In genomic region chr20:63706852-63707557, GRCh38 we compare ENCODE assay signal across 1 cellular context.
TF ChIP-seq lines count a peak whose summit lies in the region.

No MANE protein-coding gene starts in this region.

TF ChIP-seq in K562, 482 proteins besides CTCF, POLR2A, EP300 and RAD21 (continued from another document and continues in another):
- TF ChIP-seq THAP7 (CRISPR knock-in tag; IDR thresholded peaks at IDR 0.05) (no peak), GABPA (tag; conservative IDR thresholded peaks at IDR 0.05; ENCODE audit: low read depth) (no peak), RFX5 (IDR thresholded peaks at IDR 0.05; ENCODE audit: low read depth, low read length) (no peak), YY1 (IDR thresholded peaks at IDR 0.05; ENCODE audit: borderline replicate concordance in 1 of 3, control insufficient read depth in 1 of 3, extremely low read depth in 1 of 3, insufficient read depth in 3 of 3, insufficient read length in 1 of 3, insufficient replicate concordance in 2 of 3, low read depth in 1 of 3, low read length in 2 of 3) (no peak), RBM15 (IDR thresholded peaks at IDR 0.05; ENCODE audit: insufficient read depth, low read length) (no peak), ZNF639 (CRISPR knock-in tag; conservative IDR thresholded peaks at IDR 0.05 in 1 of 2, IDR thresholded peaks at IDR 0.05 in 1 of 2) (no peak), CBX8 (IDR thresholded peaks at IDR 0.05; ENCODE audit: borderline replicate concordance, extremely low read depth, low read depth, low read length, poor library complexity, severe bottlenecking) (no peak), JUNB (CRISPR knock-in tag; conservative IDR thresholded peaks at IDR 0.05) (no peak), ZNF75A (CRISPR knock-in tag; IDR thresholded peaks at IDR 0.05) (no peak), KDM4B (IDR thresholded peaks at IDR 0.05; ENCODE audit: borderline replicate concordance in 2 of 2, low read depth in 1 of 2) (peak in 1 of 2 experiments; percentile 48; a peak in 1 of 4 replicates), VEZF1 (CRISPR knock-in tag; IDR thresholded peaks at IDR 0.05) (peak; percentile 65), TGIF2 (CRISPR knock-in tag; IDR thresholded peaks at IDR 0.05) (no peak), BCOR (IDR thresholded peaks at IDR 0.05) (no peak), ATF7 (IDR thresholded peaks at IDR 0.05) (no peak), NUFIP1 (IDR thresholded peaks at IDR 0.05; ENCODE audit: partially characterized antibody) (no peak), ZNF282 (CRISPR knock-in tag; IDR thresholded peaks at IDR 0.05) (no peak; the same call in 1 of the 2 replicates), E4F1 (CRISPR knock-in tag; IDR thresholded peaks at IDR 0.05; ENCODE audit: borderline replicate concordance) (no peak), U2AF2 (optimal IDR thresholded peaks at IDR 0.05; ENCODE audit: low read depth, low read length) (no peak), NEUROD1 (IDR thresholded peaks at IDR 0.05; ENCODE audit: borderline replicate concordance, low read depth, low read length, partially characterized antibody) (no peak), NCOA1 (IDR thresholded peaks at IDR 0.05; ENCODE audit: low read depth) (no peak), NR2C2 (CRISPR knock-in tag; IDR thresholded peaks at IDR 0.05) (peak; percentile 80), NR2C2 (tag; IDR thresholded peaks at IDR 0.05) (no peak), MAFG (tag; conservative IDR thresholded peaks at IDR 0.05) (no peak), SOX6 (IDR thresholded peaks at IDR 0.05) (peak; percentile 22; the same call in 1 of the 2 replicates), GMEB1 (CRISPR knock-in tag; IDR thresholded peaks at IDR 0.05) (no peak), HDAC6 (IDR thresholded peaks at IDR 0.05; ENCODE audit: low read depth, low read length) (no peak), ZNF518B (CRISPR knock-in tag; IDR thresholded peaks at IDR 0.05) (no peak), ZNF124 (CRISPR knock-in tag; IDR thresholded peaks at IDR 0.05) (0 out of 2 replicates have a peak, but pooled peaks have one; percentile 44), ZNF354B (CRISPR knock-in tag; IDR thresholded peaks at IDR 0.05) (no peak), HDAC2 (IDR thresholded peaks at IDR 0.05) (peak; percentile 28; the same call in 1 of the 2 replicates), BHLHE40 (IDR thresholded peaks at IDR 0.05; ENCODE audit: low read length) (peak; percentile 70; the same call in 1 of the 2 replicates), HNRNPH1 (optimal IDR thresholded peaks at IDR 0.05; ENCODE audit: low read depth, low read length) (no peak), ZNF134 (CRISPR knock-in tag; conservative IDR thresholded peaks at IDR 0.05) (no peak), CC2D1A (IDR thresholded peaks at IDR 0.05) (peak; percentile 75), MAX (CRISPR knock-in tag; IDR thresholded peaks at IDR 0.05) (0 out of 2 replicates have a peak, but pooled peaks have one; percentile 8), FOXO4 (CRISPR knock-in tag; IDR thresholded peaks at IDR 0.05) (no peak), MXD1 (CRISPR knock-in tag; IDR thresholded peaks at IDR 0.05; ENCODE audit: borderline replicate concordance, poor library complexity, severe bottlenecking) (no peak), E2F6 (IDR thresholded peaks at IDR 0.05; ENCODE audit: borderline replicate concordance in 1 of 2, extremely low read depth in 1 of 2, insufficient read depth in 1 of 2, insufficient read length in 1 of 2, low read depth in 1 of 2, low read length in 1 of 2, poor library complexity in 1 of 2, severe bottlenecking in 1 of 2) (peak in 1 of 2 experiments; percentile 59), RB1 (IDR thresholded peaks at IDR 0.05; ENCODE audit: low read depth) (no peak), HOXB6 (CRISPR knock-in tag; IDR thresholded peaks at IDR 0.05; ENCODE audit: borderline replicate concordance) (no peak), PYGO2 (tag; IDR thresholded peaks at IDR 0.05) (no peak), BDP1 (IDR thresholded peaks at IDR 0.05; ENCODE audit: insufficient read depth, insufficient read length) (no peak), NRF1 (conservative IDR thresholded peaks at IDR 0.05 in 1 of 2, IDR thresholded peaks at IDR 0.05 in 1 of 2) (no peak; a peak in 2 of 4 replicates), ZNF644 (tag; IDR thresholded peaks at IDR 0.05; ENCODE audit: low read depth) (no peak), POLR2AphosphoS2 (IDR thresholded peaks at IDR 0.05; ENCODE audit: low read length) (no peak), CXXC5 (CRISPR knock-in tag; IDR thresholded peaks at IDR 0.05) (peak; percentile 47), CBX1 (IDR thresholded peaks at IDR 0.05; ENCODE audit: low read depth) (no peak), PML (IDR thresholded peaks at IDR 0.05; ENCODE audit: low read length) (no peak), ZSCAN29 (IDR thresholded peaks at IDR 0.05) (no peak), NBN (IDR thresholded peaks at IDR 0.05; ENCODE audit: low read depth) (no peak), ZNF395 (CRISPR knock-in tag; IDR thresholded peaks at IDR 0.05) (0 out of 2 replicates have a peak, but pooled peaks have one; percentile 2), DDX20 (tag; IDR thresholded peaks at IDR 0.05; ENCODE audit: low read depth) (no peak), BMI1 (IDR thresholded peaks at IDR 0.05; ENCODE audit: low read length) (no peak), ESRRA (IDR thresholded peaks at IDR 0.05; ENCODE audit: borderline replicate concordance, low read depth) (peak; percentile 13; the same call in 1 of the 2 replicates), SPI1 (IDR thresholded peaks at IDR 0.05; ENCODE audit: borderline replicate concordance, low read depth, low read length) (no peak)
